ENCODE assay signal across 24 cellular contexts in genomic region chr20:18639501-18639979, GRCh38. TPM values are rescaled to one million over a fixed set of nuclear protein-coding genes. Genes with fewer than 3 reads are reported as not detected.
DNase-seq lines count a peak whose midpoint lies in the region; ATAC-seq and TF ChIP-seq lines count a peak whose summit lies in the region.
"Had no signal": no experiment of that assay in that cellular context is flagged by ENCODE, and none has a peak within 500 bp of the region (broad histone marks: within the 10 kb centered on the region; RNA-seq: fewer than 3 reads in every experiment).

No MANE protein-coding gene starts in this region.

- no peaks in the 10 kb centered on the region for H3K36me3 ChIP-seq in sigmoid colon
- H3K36me3 ChIP-seq in brain microvascular endothelial cell (replicated peaks), result no peaks in the 10 kb centered on the region
- H3K36me3 ChIP-seq: breast epithelium, pancreas, SJSA1 had no signal

- H3K4me1 ChIP-seq in sigmoid colon, result peaks cover 0 to 24% (median under 1%) of the 10 kb centered on the region in 4 donors
- H3K4me1 ChIP-seq: breast epithelium, SJSA1 had no signal

- DNase-seq in MV-4-11 (lab: John Stamatoyannopoulos, UW), result peak; percentile 71
- DNase-seq in chondrocyte (ENCODE audit: low spot score), result no peak
- DNase-seq in sigmoid colon, result peak; percentile 36
- DNase-seq in brain microvascular endothelial cell, result no peak
- DNase-seq in hypothalamus (lab: John Stamatoyannopoulos, UW), result no peak
- DNase-seq: activated naive CD8-positive, alpha-beta T cell treated with anti-CD3 and anti-CD28 coated beads for 36 hours; AML-193; dorsolateral prefrontal cortex; immature natural killer cell; naive B cell; NCI-H2029 treated with DMSO at 0.1 percent for 48 hours; NCI-H524; pancreas; small intestine; stimulated activated CD4-positive, alpha-beta T cell treated with anti-CD3 and anti-CD28 coated beads, Interleukin-4, amount 100 ng/mL, for 1 hour; substantia nigra had no signal

- intact Hi-C loops in sigmoid colon (cut with DNase I), result loop anchor here (10.0 kb wide), 2 partner anchors 155 to 575 kb away; partner anchors contain the start of gene SLC24A3

- TF ChIP-seq POLR2A in sigmoid colon (IDR thresholded peaks at IDR 0.05), result no peak

- H3K4me1 Mint-ChIP-seq in chondrocyte (ENCODE audit: low read depth), result peaks cover 22% of the 10 kb centered on the region
- H3K4me1 Mint-ChIP-seq: immature natural killer cell had no signal

- TF ChIP-seq CTCF in chondrocyte (IDR thresholded peaks at IDR 0.05) (no peak), sigmoid colon (IDR thresholded peaks at IDR 0.05) (no peak), brain microvascular endothelial cell (IDR thresholded peaks at IDR 0.05; ENCODE audit: low read depth, low read length, missing control alignments) (no peak)

- no peaks in the 10 kb centered on the region for H3K9me3 ChIP-seq in sigmoid colon
- H3K9me3 ChIP-seq: breast epithelium, pancreas, SJSA1 had no signal

- H3K36me3 Mint-ChIP-seq in chondrocyte (ENCODE audit: low read depth), result peaks cover 2% of the 10 kb centered on the region

- H3K27me3 ChIP-seq in sigmoid colon, result no peaks in the 10 kb centered on the region
- no peaks in the 10 kb centered on the region for H3K27me3 ChIP-seq in brain microvascular endothelial cell (replicated peaks)
- H3K27me3 ChIP-seq: breast epithelium, dorsolateral prefrontal cortex, pancreas, SJSA1 had no signal

- H3K9me3 Mint-ChIP-seq in chondrocyte (ENCODE audit: low read depth), result no peaks in the 10 kb centered on the region
- H3K9me3 Mint-ChIP-seq: activated naive CD8-positive, alpha-beta T cell treated with anti-CD3 and anti-CD28 coated beads for 36 hours; activated T-helper 1 cell treated with anti-CD3 and anti-CD28 coated beads, Interleukin-12 subunit alpha, Interleukin-12 subunit beta, Interleukin-2, Interleukin-4 antibody, amounts not matched to agents 30 ng/mL and 10 ng/mL and 1 ng/mL, durations not matched to agents 14 hours and 24 hours and 36 hours; immature natural killer cell; T-helper 2 cell treated with Interferon-gamma antibody and Interleukin-4, amounts not matched to agents 5 μg/mL and 100 μg/mL, for 36 hours had no signal

- ATAC-seq in GM18867 (IDR thresholded peaks at IDR 0.05; ENCODE audit: unreplicated experiment) (peak; percentile 42), GM21723 (IDR thresholded peaks at IDR 0.05; ENCODE audit: unreplicated experiment) (no peak), GM19023 (IDR thresholded peaks at IDR 0.05; ENCODE audit: unreplicated experiment) (no peak)
- ATAC-seq: pancreas had no signal

- H3K27ac ChIP-seq in sigmoid colon (peak overlapping the region in 3 of 4 donors; percentile 4 to 32 (median 12)), brain microvascular endothelial cell (no peak overlapping the region)
- H3K27ac ChIP-seq: breast epithelium, pancreas, SJSA1 had no signal

- no peaks in the 10 kb centered on the region for H3K27me3 Mint-ChIP-seq in chondrocyte (ENCODE audit: low read depth)
- H3K27me3 Mint-ChIP-seq: activated naive CD8-positive, alpha-beta T cell treated with anti-CD3 and anti-CD28 coated beads for 36 hours; naive B cell had no signal

- in situ Hi-C loops in brain microvascular endothelial cell (cut with HindIII; ENCODE audit: low pct_ligation_motif_present, low sequenced_read_pairs), result loop anchor here (25.0 kb wide), 1 partner anchor 148 kb away; no protein-coding TSS in a partner anchor

- no peak for TF ChIP-seq EP300 in sigmoid colon (IDR thresholded peaks at IDR 0.05)

- H3K4me3 ChIP-seq in sigmoid colon (no peak overlapping the region), brain microvascular endothelial cell (ENCODE audit: low read depth, low read length) (no peak overlapping the region)
- H3K4me3 ChIP-seq: breast epithelium, dorsolateral prefrontal cortex, lung, pancreas, SJSA1 had no signal

- 80 to 89% methylated on average over 9 of the region's 9 CpGs for WGBS in sigmoid colon, 2 donors

- peak overlapping the region; percentile 55 for H3K27ac Mint-ChIP-seq in chondrocyte (ENCODE audit: unreplicated experiment)
- H3K27ac Mint-ChIP-seq: activated naive CD8-positive, alpha-beta T cell treated with anti-CD3 and anti-CD28 coated beads for 36 hours; activated T-helper 1 cell treated with anti-CD3 and anti-CD28 coated beads, Interleukin-12 subunit alpha, Interleukin-12 subunit beta, Interleukin-2, Interleukin-4 antibody, amounts not matched to agents 30 ng/mL and 10 ng/mL and 1 ng/mL, durations not matched to agents 14 hours and 24 hours and 36 hours; T-helper 2 cell treated with Interferon-gamma antibody and Interleukin-4, amounts not matched to agents 5 μg/mL and 100 μg/mL, for 36 hours had no signal

- no peak overlapping the region for H3K4me3 Mint-ChIP-seq in chondrocyte (ENCODE audit: unreplicated experiment)
- H3K4me3 Mint-ChIP-seq: activated naive CD8-positive, alpha-beta T cell treated with anti-CD3 and anti-CD28 coated beads for 36 hours; activated T-helper 1 cell treated with anti-CD3 and anti-CD28 coated beads, Interleukin-12 subunit alpha, Interleukin-12 subunit beta, Interleukin-2, Interleukin-4 antibody, amounts not matched to agents 30 ng/mL and 10 ng/mL and 1 ng/mL, durations not matched to agents 14 hours and 24 hours and 36 hours; immature natural killer cell; naive B cell; T-helper 2 cell treated with Interferon-gamma antibody and Interleukin-4, amounts not matched to agents 5 μg/mL and 100 μg/mL, for 36 hours had no signal

RNA-seq across cellular contexts. Expression of gene DTD1, which starts 51.7 kb away (rescaled TPM):
- total RNA-seq in chondrocyte (19.7 to 22.2 TPM (median 21.9 TPM) in 3 replicates), sigmoid colon (10 to 100 TPM; 11.6 to 22.1 (median 15.5) TPM)
- polyA plus RNA-seq in sigmoid colon, result 10 to 100 TPM; 18.7 to 22.9 (median 20.4) TPM

Comparison
In these comparisons a context has a peak if more than half of its experiments do, and no peak if none do; other contexts are left out.
1. DNase-seq: peak in MV-4-11 (single experiment) and sigmoid colon (single experiment); none in chondrocyte (single experiment), brain microvascular endothelial cell (single experiment) and hypothalamus (0 of 51).